Comparison of ENCODE assay signal across 8 cellular contexts in genomic region chr2:131527131-131528001, GRCh38. TPM values are rescaled to one million over a fixed set of nuclear protein-coding genes. Genes with fewer than 3 reads are reported as not detected.
DNase-seq lines count a peak whose midpoint lies in the region; ATAC-seq and TF ChIP-seq lines count a peak whose summit lies in the region.
"Not testable (repeated sequence)": the region's sequence is repeated elsewhere in the genome, so short reads cannot be mapped to it uniquely, and the experiment has no call there.

Gene CCDC74A (plus strand): TSS chr2:131527888. CDS start chr2:131527971, 83 bp downstream.

- not testable (repeated sequence) for H3K4me1 ChIP-seq in rectal smooth muscle tissue (ENCODE audit: control insufficient read depth, insufficient read depth, low read length)
- peaks cover 3 to 18% (median 6%) of the 10 kb centered on the region in 4 donors for H3K4me1 ChIP-seq in upper lobe of left lung

- not testable (repeated sequence) for H3K9ac ChIP-seq in rectal smooth muscle tissue (ENCODE audit: low read length)

- H3K36me3 ChIP-seq in rectal smooth muscle tissue (ENCODE audit: control insufficient read depth, insufficient read depth, low read length); upper lobe of left lung: not testable (repeated sequence)

- DNase-seq in NCI-H1694 (lab: John Stamatoyannopoulos, UW) = peak; percentile 55
- peak; percentile 57 to 84 (median 73) for DNase-seq in T-helper 2 cell
- peak; percentile 81 for DNase-seq in activated naive CD8-positive, alpha-beta T cell treated with anti-CD3 and anti-CD28 coated beads, Interleukin-2, amount 50 U/mL, for 24 hours
- DNase-seq in left cardiac atrium = peak; percentile 75
- DNase-seq in upper lobe of left lung = peak; percentile 74 to 95

- ATAC-seq in GM18519 (IDR thresholded peaks at IDR 0.05; ENCODE audit: low FRiP score, unreplicated experiment) (peak; percentile 76), HG02973 (IDR thresholded peaks at IDR 0.05; ENCODE audit: unreplicated experiment) (peak; percentile 86), left cardiac atrium (peak; percentile 89 to 90), upper lobe of left lung (ENCODE audit: low FRiP score in 2 of 2) (peak; percentile 47 to 92)
- peak; percentile 88 for ATAC-seq in activated naive CD8-positive, alpha-beta T cell treated with anti-CD3 and anti-CD28 coated beads, Interleukin-2, amount 50 U/mL, for 24 hours

- not testable (repeated sequence) for H3K9me3 Mint-ChIP-seq in activated naive CD8-positive, alpha-beta T cell treated with anti-CD3 and anti-CD28 coated beads, Interleukin-2, amount 50 U/mL, for 24 hours

- intact Hi-C loops in left cardiac atrium (cut with DNase I) = not testable (repeated sequence)

- H3K27me3 ChIP-seq in rectal smooth muscle tissue (ENCODE audit: control insufficient read depth, insufficient read depth, low read length); upper lobe of left lung: not testable (repeated sequence)

- peak within 1 kb of the TSS; percentile 79 for H3K4me3 Mint-ChIP-seq in activated naive CD8-positive, alpha-beta T cell treated with anti-CD3 and anti-CD28 coated beads, Interleukin-2, amount 50 U/mL, for 24 hours

- not testable (repeated sequence) for H3K9me3 ChIP-seq in upper lobe of left lung

- 56 to 57% methylated on average over 25 to 26 of the region's 47 CpGs for WGBS in upper lobe of left lung, 2 donors

- not testable (repeated sequence) for H3K27ac ChIP-seq in rectal smooth muscle tissue (ENCODE audit: low read depth, low read length); upper lobe of left lung

- H3K27ac Mint-ChIP-seq in activated naive CD8-positive, alpha-beta T cell treated with anti-CD3 and anti-CD28 coated beads, Interleukin-2, amount 50 U/mL, for 24 hours = peak within 1 kb of the TSS; percentile 70

- not testable (repeated sequence) for TF ChIP-seq EP300 in upper lobe of left lung (IDR thresholded peaks at IDR 0.05)

- not testable (repeated sequence) for H3K36me3 Mint-ChIP-seq in activated naive CD8-positive, alpha-beta T cell treated with anti-CD3 and anti-CD28 coated beads, Interleukin-2, amount 50 U/mL, for 24 hours (ENCODE audit: low read depth)

- TF ChIP-seq POLR2A in upper lobe of left lung (IDR thresholded peaks at IDR 0.05) = not testable (repeated sequence)

- not testable (repeated sequence) for TF ChIP-seq CTCF in upper lobe of left lung (IDR thresholded peaks at IDR 0.05)

- peaks cover 16% of the 10 kb centered on the region for H3K4me1 Mint-ChIP-seq in activated naive CD8-positive, alpha-beta T cell treated with anti-CD3 and anti-CD28 coated beads, Interleukin-2, amount 50 U/mL, for 24 hours

- H3K4me3 ChIP-seq in rectal smooth muscle tissue (ENCODE audit: low read length) (peak within 1 kb of the TSS; percentile 54), upper lobe of left lung (peak within 1 kb of the TSS in 3 of 4 donors; percentile 38 to 46 (median 42))

- H3K27me3 Mint-ChIP-seq in activated naive CD8-positive, alpha-beta T cell treated with anti-CD3 and anti-CD28 coated beads, Interleukin-2, amount 50 U/mL, for 24 hours = not testable (repeated sequence)

RNA-seq across cellular contexts. Expression of gene CCDC74A, which starts in this region (rescaled TPM):
- total RNA-seq in left cardiac atrium (under 1 TPM; 0.71 to 0.94 TPM), upper lobe of left lung (10 to 100 TPM in 4 of 6 donors, 1 to 10 TPM in 1, under 1 TPM in 1; 0.46 to 33.5 (median 11.8) TPM)

Comparison
In these comparisons a context has a peak if more than half of its experiments do, and no peak if none do; other contexts are left out.
1. Peak in DNase-seq and ATAC-seq in left cardiac atrium; RNA of the gene not detected or under 1 TPM.